ENCODE assay signal across 9 cellular contexts in the genomic region with DNA sequence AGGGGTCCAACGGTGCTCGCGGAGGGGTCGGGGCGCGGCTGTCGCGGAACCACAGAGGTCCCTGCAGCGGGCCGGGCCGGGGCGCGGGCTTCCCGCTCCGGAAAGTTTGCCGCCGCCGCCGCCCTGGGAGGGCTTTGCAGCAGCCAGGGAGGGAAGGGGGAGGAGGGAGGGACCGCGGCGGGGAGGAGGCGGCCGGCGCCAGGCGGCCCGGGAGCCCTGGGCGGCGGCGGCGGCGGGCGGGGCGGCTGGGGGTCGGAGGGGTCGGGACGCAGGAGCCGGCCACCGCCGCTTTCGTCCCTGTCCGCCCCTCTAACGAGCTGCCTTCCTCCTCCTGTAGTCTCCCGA. TPM values are rescaled to one million over a fixed set of nuclear protein-coding genes. Genes with fewer than 3 reads are reported as not detected.
DNase-seq lines count a peak whose midpoint lies in the region; ATAC-seq, FAIRE-seq and TF ChIP-seq lines count a peak whose summit lies in the region.
"Had no signal": no experiment of that assay in that cellular context is flagged by ENCODE, and none has a peak within 500 bp of the region (broad histone marks: within the 10 kb centered on the region; RNA-seq: fewer than 3 reads in every experiment).

No MANE protein-coding gene starts in this region.

- H3K9me3 ChIP-seq in endothelial cell of umbilical vein (replicated peaks; ENCODE audit: control insufficient read depth, insufficient read depth, low read length): no peaks in the 10 kb centered on the region
- H3K9me3 ChIP-seq in parathyroid adenoma (ENCODE audit: control insufficient read depth, low read length): no peaks in the 10 kb centered on the region

- H3K4me3 ChIP-seq in H7 (ENCODE audit: insufficient read depth, low read depth, low read length) (peak overlapping the region; percentile 70), WI38 (ENCODE audit: low read depth, low read length) (peak overlapping the region; percentile 38), endothelial cell of umbilical vein (replicated peaks in 1 of 3; ENCODE audit: insufficient read depth in 1 of 3, low read depth in 1 of 3, low read length in 3 of 3) (peak overlapping the region in 2 of 3 experiments; percentile 22 to 39), parathyroid adenoma (ENCODE audit: low read depth, low read length) (no peak overlapping the region)

- no peak for TF ChIP-seq CTCF in WI38 (IDR thresholded peaks at IDR 0.05; ENCODE audit: low read depth, low read length)
- no peak for TF ChIP-seq CTCF in endothelial cell of umbilical vein (IDR thresholded peaks at IDR 0.05; ENCODE audit: extremely low read depth in 1 of 2, insufficient read depth in 1 of 2, low read depth in 1 of 2, low read length in 2 of 2)
- no peak for TF ChIP-seq CTCF in parathyroid adenoma (IDR thresholded peaks at IDR 0.05)

- no peak overlapping the region for H3K27ac ChIP-seq in endothelial cell of umbilical vein (ENCODE audit: insufficient read depth, low read depth, low read length)
- no peak overlapping the region for H3K27ac ChIP-seq in parathyroid adenoma

- CTCF ChIA-PET in endothelial cell of umbilical vein (lab: Charles Lee): interaction anchor here (1.5 to 4.6 kb wide), 5 partner anchors 15 to 45 kb away, joined by 3 to 29 read pairs (median 6); no protein-coding TSS in a partner anchor

- H3K79me2 ChIP-seq in endothelial cell of umbilical vein (ENCODE audit: control insufficient read depth, insufficient read depth, low read length) (no peaks in the 10 kb centered on the region), parathyroid adenoma (no peaks in the 10 kb centered on the region)

- H3K27me3 ChIP-seq in H7 (ENCODE audit: control insufficient read depth, insufficient read depth, low read length): peaks cover 28% of the 10 kb centered on the region
- peaks cover 16 to 24% of the 10 kb centered on the region in 2 experiments for H3K27me3 ChIP-seq in endothelial cell of umbilical vein (ENCODE audit: control insufficient read depth in 2 of 2, insufficient read depth in 2 of 2, low read length in 2 of 2)
- H3K27me3 ChIP-seq in parathyroid adenoma (ENCODE audit: control insufficient read depth, insufficient read depth, low read length): peaks cover 3% of the 10 kb centered on the region

- no TSS peak for BruUV-seq in endothelial cell of umbilical vein (replicated peaks; lab: Mats Ljungman, UMichigan)

- intact Hi-C loops in endothelial cell of umbilical vein (cut with micrococcal nuclease): loop anchor here (5.0 kb wide), 1 partner anchor 46 kb away; no protein-coding TSS in a partner anchor

- no peaks in the 10 kb centered on the region for H4K20me1 ChIP-seq in endothelial cell of umbilical vein (replicated peaks; ENCODE audit: control insufficient read depth, extremely low read depth, insufficient read depth, low read length)

- no peak for TF ChIP-seq POLR2A in endothelial cell of umbilical vein (IDR thresholded peaks at IDR 0.05; ENCODE audit: low read depth, low read length)

- H3K4me1 ChIP-seq in endothelial cell of umbilical vein (ENCODE audit: control insufficient read depth, extremely low read depth, insufficient read depth, low read length) (no peaks in the 10 kb centered on the region), parathyroid adenoma (no peaks in the 10 kb centered on the region)

- dilution Hi-C loops in endothelial cell of umbilical vein (cut with MboI; ENCODE audit: extremely low pct_ligation_motif_present, low sequenced_read_pairs): no loop called here

- POLR2A ChIA-PET in endothelial cell of umbilical vein (lab: Charles Lee): no interaction called here

- no peak for FAIRE-seq in endothelial cell of umbilical vein (lab: Jason Lieb, UNC)
- FAIRE-seq: colon had no signal

- H3K4me2 ChIP-seq in endothelial cell of umbilical vein (ENCODE audit: insufficient read depth, low read length) (no peak overlapping the region), parathyroid adenoma (ENCODE audit: low read length) (peak overlapping the region; percentile 35)

- no peaks in the 10 kb centered on the region for H3K36me3 ChIP-seq in H7 (replicated peaks; ENCODE audit: control insufficient read depth, insufficient read depth, low read length)
- H3K36me3 ChIP-seq in endothelial cell of umbilical vein (ENCODE audit: control insufficient read depth in 2 of 2, extremely low read depth in 1 of 2, insufficient read depth in 2 of 2, low read length in 2 of 2): no peaks in the 10 kb centered on the region
- H3K36me3 ChIP-seq in parathyroid adenoma (ENCODE audit: control insufficient read depth, insufficient read depth, low read length): no peaks in the 10 kb centered on the region

- in situ Hi-C loops in G401 (cut with HindIII; ENCODE audit: low sequenced_read_pairs): no loop called here

- H3K9ac ChIP-seq in endothelial cell of umbilical vein (replicated peaks; ENCODE audit: extremely low read depth, insufficient read depth, low read length): no peak overlapping the region
- H3K9ac ChIP-seq in parathyroid adenoma: no peak overlapping the region

- no peak for ATAC-seq in GM18907 (IDR thresholded peaks at IDR 0.05; ENCODE audit: unreplicated experiment)

- H3K9me1 ChIP-seq in endothelial cell of umbilical vein (replicated peaks; ENCODE audit: control insufficient read depth, extremely low read depth, insufficient read depth, low read length): no peaks in the 10 kb centered on the region

- H2AFZ ChIP-seq in endothelial cell of umbilical vein (ENCODE audit: low read depth, low read length) (peak overlapping the region; percentile 55), parathyroid adenoma (no peak overlapping the region)

- DNase-seq in AG08395 (ENCODE audit: low spot score): peak; percentile 52
- DNase-seq in H7: peak; percentile 93
- no peak for DNase-seq in endothelial cell of umbilical vein (ENCODE audit: low read depth, low spot score)
- no peak for DNase-seq in NCI-H2029 treated with DMSO at 0.1 percent for 48 hours (lab: John Stamatoyannopoulos, UW)
- DNase-seq in G401 (ENCODE audit: low spot score): no peak

TF ChIP-seq in endothelial cell of umbilical vein, 7 proteins besides CTCF, POLR2A, EP300 and RAD21:
- TF ChIP-seq FOS (IDR thresholded peaks at IDR 0.05; ENCODE audit: borderline replicate concordance, insufficient read depth, low read length): no peak
- TF ChIP-seq, protein P1, sequence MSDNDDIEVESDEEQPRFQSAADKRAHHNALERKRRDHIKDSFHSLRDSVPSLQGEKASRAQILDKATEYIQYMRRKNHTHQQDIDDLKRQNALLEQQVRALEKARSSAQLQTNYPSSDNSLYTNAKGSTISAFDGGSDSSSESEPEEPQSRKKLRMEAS (IDR thresholded peaks at IDR 0.05; ENCODE audit: insufficient read depth, insufficient read length): no peak
- no peak for TF ChIP-seq GATA2 (IDR thresholded peaks at IDR 0.05; ENCODE audit: insufficient read depth, insufficient read length, low read depth, low read length)
- no peak for TF ChIP-seq EZH2 (IDR thresholded peaks at IDR 0.05; ENCODE audit: borderline replicate concordance, low read depth, low read length, severe bottlenecking)
- TF ChIP-seq MYC (IDR thresholded peaks at IDR 0.05; ENCODE audit: low read depth, low read length): no peak
- TF ChIP-seq POLR2AphosphoS5 (IDR thresholded peaks at IDR 0.05; ENCODE audit: insufficient read depth, low read depth, low read length): no peak
- TF ChIP-seq JUN (IDR thresholded peaks at IDR 0.05; ENCODE audit: borderline replicate concordance, insufficient read depth, insufficient read length, low read depth): no peak

RNA-seq across cellular contexts. Expression of gene FGFR3, which starts 0.4 kb away (rescaled TPM):
- total RNA-seq in H7 (2014; rRNA removed; shearing (Covaris generic)): 37.5 and 43.6 TPM in 2 replicates
- 1.2 TPM in 2 replicates for total RNA-seq in endothelial cell of umbilical vein
- 0.73 and 0.92 TPM in 2 replicates for polyA plus RNA-seq in endothelial cell of umbilical vein
- polyA plus RNA-seq in endothelial cell of umbilical vein (2011; cell fraction: cytosol; rRNA removed): 0.48 and 0.63 TPM in 2 replicates
- 3.4 and 4.4 TPM in 2 replicates for polyA plus RNA-seq in endothelial cell of umbilical vein (2011; cell fraction: nucleus; rRNA removed)
- polyA plus RNA-seq in endothelial cell of umbilical vein (2012): 0.46 and 0.60 TPM in 2 replicates
- polyA minus RNA-seq in endothelial cell of umbilical vein: 1.6 and 1.7 TPM in 2 replicates
- 5.6 TPM for polyA minus RNA-seq in endothelial cell of umbilical vein (2011; cell fraction: cytosol; rRNA and poly(A)+ RNA removed)
- 1.1 and 1.3 TPM in 2 replicates for polyA minus RNA-seq in endothelial cell of umbilical vein (2011; cell fraction: nucleus; rRNA and poly(A)+ RNA removed)
- 38.4 and 49.9 TPM in 2 replicates for total RNA-seq in G401 (2014; rRNA removed; shearing (Covaris generic))

Comparison
In these comparisons a context has a peak if more than half of its experiments do, and no peak if none do; other contexts are left out.
1. DNase-seq: peak in AG08395 (single experiment) and H7 (single experiment); none in endothelial cell of umbilical vein (single experiment), NCI-H2029 treated with DMSO at 0.1 percent for 48 hours (single experiment) and G401 (single experiment).
2. RNA of gene FGFR3, which starts 0.4 kb away (total RNA-seq): 38.4 to 49.9 TPM in G401 and 37.5 to 43.6 TPM in H7; 1.2 TPM in endothelial cell of umbilical vein; every median in the first group is over 10 times any median in the second.